21 cellular contexts compared by ENCODE assay signal in the genomic region with DNA sequence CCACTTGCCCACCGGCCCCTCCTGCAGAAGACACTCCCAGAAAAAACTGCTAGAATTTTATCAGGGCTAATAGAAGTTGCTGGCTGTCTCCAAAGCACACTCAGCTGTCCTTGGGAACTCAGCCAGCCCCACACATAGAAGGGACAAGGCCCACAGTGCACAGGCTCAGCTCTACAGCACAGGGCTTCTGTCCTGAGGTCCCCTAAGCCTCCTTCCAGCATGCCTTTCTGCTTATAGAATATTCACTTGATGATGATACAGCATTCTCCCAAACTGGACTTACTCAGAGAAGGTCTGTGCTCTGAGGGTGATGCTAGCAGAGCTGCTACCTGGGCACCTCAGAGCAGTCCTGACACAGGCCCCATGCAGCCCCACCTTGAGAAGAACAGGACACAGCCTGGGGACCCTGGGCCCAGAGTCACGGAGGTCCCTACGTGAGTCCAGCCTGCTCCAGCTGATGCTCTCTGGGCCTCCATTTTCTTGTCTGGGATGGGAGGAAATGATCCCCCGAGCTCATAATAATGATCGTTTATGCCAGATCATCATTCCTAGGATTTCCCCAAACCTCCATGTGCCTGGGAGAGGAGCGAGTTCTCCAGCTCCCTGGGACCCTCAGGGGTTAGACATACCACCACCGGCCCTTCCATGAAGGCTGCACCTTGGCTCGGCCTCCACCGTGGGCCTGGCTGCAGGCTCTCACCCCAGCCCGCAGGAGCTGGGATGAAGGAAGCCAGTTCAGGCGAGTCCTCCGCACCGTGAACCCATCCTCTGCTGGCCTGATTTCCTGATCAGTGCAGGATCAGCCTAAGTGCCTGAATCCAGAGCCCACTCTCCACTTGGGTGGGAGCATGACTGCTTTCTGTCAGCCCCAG.
DNase-seq lines count a peak whose midpoint lies in the region; ATAC-seq and TF ChIP-seq lines count a peak whose summit lies in the region.
"Had no signal": no experiment of that assay in that cellular context is flagged by ENCODE, and none has a peak within 500 bp of the region (broad histone marks: within the 10 kb centered on the region; RNA-seq: fewer than 3 reads in every experiment).

No MANE protein-coding gene starts in this region.

- TF ChIP-seq EP300 in transverse colon (IDR thresholded peaks at IDR 0.05; ENCODE audit: low read depth) = no peak

- 55 to 85% (median 81%) methylated on average over 2 to 13 of the region's 13 CpGs for WGBS in adrenal gland, 4 donors
- 74 to 76% methylated on average over 13 of the region's 13 CpGs for WGBS in heart right ventricle, 2 donors
- 82 to 84% methylated on average over 13 of the region's 13 CpGs for WGBS in lung, 2 donors
- 72 to 75% methylated on average over 12 to 13 of the region's 13 CpGs for WGBS in testis, 2 donors
- WGBS in transverse colon (ENCODE audit: low coverage in 1 of 2), 2 donors = 75% methylated on average over 13 of the region's 13 CpGs; no CpG with 5 or more reads in 1 of the 2 donors

- H3K4me3 ChIP-seq in adrenal gland (no peak overlapping the region), heart right ventricle (no peak overlapping the region), lung (no peak overlapping the region), testis (no peak overlapping the region), transverse colon (no peak overlapping the region)
- H3K4me3 ChIP-seq: BLaER1, HAP-1, SJCRH30 had no signal

- H3K9me3 ChIP-seq in adrenal gland (replicated peaks in 1 of 3) (no peaks in the 10 kb centered on the region), heart right ventricle (peaks cover 0 to 6% (median 0%) of the 10 kb centered on the region in 11 donors), lung (ENCODE audit: control insufficient read depth in 2 of 2, insufficient read depth in 1 of 2, low read length in 1 of 2) (no peaks in the 10 kb centered on the region), testis (no peaks in the 10 kb centered on the region), transverse colon (no peaks in the 10 kb centered on the region)
- H3K9me3 ChIP-seq: BLaER1, HAP-1, SJCRH30 had no signal

- TF ChIP-seq POLR2A in adrenal gland (IDR thresholded peaks at IDR 0.05) (peak in 1 of 2 donors; percentile 25), testis (IDR thresholded peaks at IDR 0.05) (no peak), transverse colon (IDR thresholded peaks at IDR 0.05) (no peak)

- no peaks in the 10 kb centered on the region for H3K36me3 ChIP-seq in adrenal gland (replicated peaks in 1 of 2)
- no peaks in the 10 kb centered on the region for H3K36me3 ChIP-seq in heart right ventricle
- H3K36me3 ChIP-seq in lung (ENCODE audit: control insufficient read depth in 2 of 2, insufficient read depth in 2 of 2, low read length in 2 of 2) = no peaks in the 10 kb centered on the region
- H3K36me3 ChIP-seq in testis (ENCODE audit: low read depth, missing control alignments) = no peaks in the 10 kb centered on the region
- H3K36me3 ChIP-seq in transverse colon = no peaks in the 10 kb centered on the region
- H3K36me3 ChIP-seq: BLaER1, HAP-1, SJCRH30 had no signal

- in situ Hi-C loops in transverse colon (cut with MboI; ENCODE audit: low pct_ligation_motif_present in 1 of 4, low pct_unique_long_range_greater_than_20kb in 1 of 4, low sequenced_read_pairs in 3 of 4) = no loop called here

- peaks cover 16 to 17% of the 10 kb centered on the region in 2 donors for H3K4me1 ChIP-seq in adrenal gland (replicated peaks in 1 of 2)
- H3K4me1 ChIP-seq in heart right ventricle = peaks cover 0 to 32% (median 18%) of the 10 kb centered on the region in 9 donors
- H3K4me1 ChIP-seq in lung (ENCODE audit: control insufficient read depth in 2 of 2, insufficient read depth in 2 of 2, low read length in 2 of 2) = peaks cover 0 to 9% of the 10 kb centered on the region in 2 donors
- H3K4me1 ChIP-seq in testis = peaks cover 26% of the 10 kb centered on the region
- H3K4me1 ChIP-seq in transverse colon = no peaks in the 10 kb centered on the region
- H3K4me1 ChIP-seq: HAP-1, SJCRH30 had no signal

- ATAC-seq in heart right ventricle (peak; percentile 40 to 79 (median 64)), lung (ENCODE audit: insufficient read depth, low FRiP score) (peak; percentile 27)

- DNase-seq in adrenal gland (peak; percentile 72 to 92 (median 90)), heart right ventricle (no peak), lung (ENCODE audit: low spot score) (no peak), testis (peak; percentile 92), transverse colon (no peak), DMS53 (lab: John Stamatoyannopoulos, UW) (no peak)
- DNase-seq in activated naive CD4-positive, alpha-beta T cell (lab: John Stamatoyannopoulos, UW) = no peak
- DNase-seq: ACHN; CD4-positive, alpha-beta T cell; COR-L47; DMS79 treated with DMSO at 0.1 percent for 48 hours; Kasumi-1; NCI-H1417; NCI-H187 treated with DMSO at 0.1 percent for 48 hours; NCI-H226; NCI-H510A treated with DMSO at 0.1 percent for 48 hours; NCI-H774; NK-92 treated with Interleukin-12 subunit alpha and Interleukin-12 subunit beta, amount 100 ng/mL, for 24 hours had no signal

- intact Hi-C loops in adrenal gland (cut with DNase I) = no loop called here
- intact Hi-C loops in heart right ventricle (cut with DNase I) = no loop called here
- intact Hi-C loops in testis (cut with DNase I; ENCODE audit: low total_unique reads) = no loop called here
- intact Hi-C loops in transverse colon (cut with DNase I; ENCODE audit: low total_unique reads) = no loop called here

- H3K27me3 ChIP-seq in adrenal gland = no peaks in the 10 kb centered on the region
- H3K27me3 ChIP-seq in heart right ventricle = no peaks in the 10 kb centered on the region
- H3K27me3 ChIP-seq in lung (ENCODE audit: control insufficient read depth, insufficient read depth) = no peaks in the 10 kb centered on the region
- H3K27me3 ChIP-seq in testis = no peaks in the 10 kb centered on the region
- H3K27me3 ChIP-seq in transverse colon = no peaks in the 10 kb centered on the region
- H3K27me3 ChIP-seq: BLaER1, SJCRH30 had no signal

- H3K27ac ChIP-seq in adrenal gland (peak overlapping the region in 3 of 5 donors; percentile 45 to 69 (median 56)), heart right ventricle (peak overlapping the region in 4 of 10 donors; percentile 11 to 39 (median 38)), lung (ENCODE audit: low read depth in 1 of 2, low read length in 1 of 2) (no peak overlapping the region), testis (peak overlapping the region; percentile 50 to 65), transverse colon (no peak overlapping the region)
- H3K27ac ChIP-seq: BLaER1, SJCRH30 had no signal

- no peak for TF ChIP-seq CTCF in adrenal gland (IDR thresholded peaks at IDR 0.05)
- TF ChIP-seq CTCF in heart right ventricle (IDR thresholded peaks at IDR 0.05) = no peak
- TF ChIP-seq CTCF in lung (IDR thresholded peaks at IDR 0.05; ENCODE audit: control extremely low read depth, extremely low read depth) = no peak
- no peak for TF ChIP-seq CTCF in testis (IDR thresholded peaks at IDR 0.05)
- no peak for TF ChIP-seq CTCF in transverse colon (IDR thresholded peaks at IDR 0.05)

Comparison
In these comparisons a context has a peak if more than half of its experiments do, and no peak if none do; other contexts are left out.
1. DNase-seq: peak in adrenal gland (7 of 7) and testis (single experiment); none in heart right ventricle (0 of 2), lung (single experiment), transverse colon (single experiment), DMS53 (single experiment) and activated naive CD4-positive, alpha-beta T cell (0 of 4).
2. H3K27ac ChIP-seq: peak in adrenal gland (3 of 5) and testis (2 of 2); none in lung (0 of 2) and transverse colon (0 of 4).